ENCODE assay signal across 8 cellular contexts in genomic region chr16:1984347-1985225, GRCh38. TPM values are rescaled to one million over a fixed set of nuclear protein-coding genes. Genes with fewer than 3 reads are reported as not detected.
DNase-seq lines count a peak whose midpoint lies in the region; ATAC-seq, FAIRE-seq and TF ChIP-seq lines count a peak whose summit lies in the region.

No MANE protein-coding gene starts in this region.

- TF ChIP-seq CTCF in LNCaP clone FGC (IDR thresholded peaks at IDR 0.05; ENCODE audit: control insufficient read depth, extremely low read depth, insufficient read depth), result no peak
- TF ChIP-seq CTCF in chondrocyte (IDR thresholded peaks at IDR 0.05), result no peak

- WGBS in mesodermal cell (ENCODE audit: insufficient coverage in 2 of 2), 2 experiments, result 9 to 12% methylated on average over 47 to 50 of the region's 58 CpGs

- FAIRE-seq in RCC 7860 (lab: Jason Lieb, UNC), result no peak

- H3K27ac ChIP-seq in mesodermal cell (ENCODE audit: low read depth, low read length, severe bottlenecking), result peak overlapping the region; percentile 96

- H3K27ac Mint-ChIP-seq in activated naive CD4-positive, alpha-beta T cell treated with anti-CD3 and anti-CD28 coated beads, Interleukin-2, amount 50 U/mL, for 24 hours, result no peak overlapping the region
- peak overlapping the region; percentile 46 for H3K27ac Mint-ChIP-seq in chondrocyte (ENCODE audit: unreplicated experiment)

- peaks cover 12% of the 10 kb centered on the region for H3K4me1 ChIP-seq in mesodermal cell (ENCODE audit: control insufficient read depth, insufficient read depth, low read length, poor library complexity, severe bottlenecking)

- peak overlapping the region; percentile 80 for H3K4me3 Mint-ChIP-seq in activated naive CD4-positive, alpha-beta T cell treated with anti-CD3 and anti-CD28 coated beads, Interleukin-2, amount 50 U/mL, for 24 hours
- H3K4me3 Mint-ChIP-seq in chondrocyte (ENCODE audit: unreplicated experiment), result peak overlapping the region; percentile 80

- DNase-seq in activated naive CD4-positive, alpha-beta T cell treated with anti-CD3 and anti-CD28 coated beads, Interleukin-2, amount 50 U/mL, for 16 hours, result no peak
- DNase-seq in LNCaP clone FGC (ENCODE audit: low read depth) (no peak), chondrocyte (ENCODE audit: low spot score) (no peak), RCC 7860 (ENCODE audit: low spot score) (no peak), CD1c-positive myeloid dendritic cell (ENCODE audit: extremely low spot score) (no peak)

- H3K36me3 Mint-ChIP-seq in activated naive CD4-positive, alpha-beta T cell treated with anti-CD3 and anti-CD28 coated beads, Interleukin-2, amount 50 U/mL, for 24 hours, result peaks cover 3% of the 10 kb centered on the region
- H3K36me3 Mint-ChIP-seq in chondrocyte (ENCODE audit: low read depth), result peaks cover 2% of the 10 kb centered on the region

- H3K4me3 ChIP-seq in LNCaP clone FGC (ENCODE audit: low read depth, low read length) (peak overlapping the region; percentile 73), mesodermal cell (ENCODE audit: extremely low read depth, insufficient read depth, low read length, poor library complexity, severe bottlenecking) (peak overlapping the region; percentile 84)

- no peak for ATAC-seq in GM19397 (IDR thresholded peaks at IDR 0.05; ENCODE audit: unreplicated experiment)

- H3K9me3 ChIP-seq in mesodermal cell (ENCODE audit: control insufficient read depth, low read length), result no peaks in the 10 kb centered on the region

- H3K4me1 Mint-ChIP-seq in activated naive CD4-positive, alpha-beta T cell treated with anti-CD3 and anti-CD28 coated beads, Interleukin-2, amount 50 U/mL, for 24 hours, result peaks cover 20% of the 10 kb centered on the region
- H3K4me1 Mint-ChIP-seq in chondrocyte (ENCODE audit: low read depth), result peaks cover 15% of the 10 kb centered on the region

- no peaks in the 10 kb centered on the region for H3K9me3 Mint-ChIP-seq in activated naive CD4-positive, alpha-beta T cell treated with anti-CD3 and anti-CD28 coated beads, Interleukin-2, amount 50 U/mL, for 24 hours
- no peaks in the 10 kb centered on the region for H3K9me3 Mint-ChIP-seq in chondrocyte (ENCODE audit: low read depth)

- H3K27me3 Mint-ChIP-seq in activated naive CD4-positive, alpha-beta T cell treated with anti-CD3 and anti-CD28 coated beads, Interleukin-2, amount 50 U/mL, for 24 hours, result peaks cover 11% of the 10 kb centered on the region
- peaks cover 11% of the 10 kb centered on the region for H3K27me3 Mint-ChIP-seq in chondrocyte (ENCODE audit: low read depth)

- peaks cover 23% of the 10 kb centered on the region for H3K36me3 ChIP-seq in mesodermal cell (ENCODE audit: control insufficient read depth, insufficient read depth, low read length)

RNA-seq across cellular contexts. Expression of gene GFER, which starts 0.6 kb away (rescaled TPM):
- 17.0 to 19.7 TPM (median 17.5 TPM) in 3 replicates for total RNA-seq in chondrocyte
- polyA plus RNA-seq in mesodermal cell (2013, experiment 1 of 2), result 31.6 TPM
- 15.0 TPM for polyA plus RNA-seq in mesodermal cell (2013, experiment 2 of 2)

RNA-seq across cellular contexts. Expression of gene NOXO1, which starts 3.3 kb away (rescaled TPM):
- total RNA-seq in chondrocyte, result 0.25 to 0.48 TPM (median 0.26 TPM) in 3 replicates
- polyA plus RNA-seq in mesodermal cell (2013, experiment 1 of 2), result not detected
- polyA plus RNA-seq in mesodermal cell (2013, experiment 2 of 2), result not detected

RNA-seq across cellular contexts. Expression of gene SYNGR3, which starts 5.2 kb away (rescaled TPM):
- total RNA-seq in chondrocyte, result 0.39 to 0.74 TPM (median 0.67 TPM) in 3 replicates
- polyA plus RNA-seq in mesodermal cell (2013, experiment 1 of 2), result 2.0 TPM
- polyA plus RNA-seq in mesodermal cell (2013, experiment 2 of 2), result 1.9 TPM

RNA-seq across cellular contexts. Expression of gene TBL3, which starts 12.7 kb away (rescaled TPM):
- 20.9 to 40.1 TPM (median 21.6 TPM) in 3 replicates for total RNA-seq in chondrocyte
- 43.3 TPM for polyA plus RNA-seq in mesodermal cell (2013, experiment 1 of 2)
- 37.3 TPM for polyA plus RNA-seq in mesodermal cell (2013, experiment 2 of 2)

RNA-seq across cellular contexts. Expression of gene RNF151, which starts 17.9 kb away (rescaled TPM):
- not detected in 3 replicates for total RNA-seq in chondrocyte
- not detected for polyA plus RNA-seq in mesodermal cell (2013, experiment 1 of 2)
- not detected for polyA plus RNA-seq in mesodermal cell (2013, experiment 2 of 2)
